Comparison of ENCODE assay signal across 26 cellular contexts in genomic region chr6:129696843-129697242, GRCh38. TPM values are rescaled to one million over a fixed set of nuclear protein-coding genes. Genes with fewer than 3 reads are reported as not detected.
DNase-seq lines count a peak whose midpoint lies in the region; ATAC-seq, FAIRE-seq and TF ChIP-seq lines count a peak whose summit lies in the region.
"Had no signal": no experiment of that assay in that cellular context is flagged by ENCODE, and none has a peak within 500 bp of the region (broad histone marks: within the 10 kb centered on the region; RNA-seq: fewer than 3 reads in every experiment).

No MANE protein-coding gene starts in this region.

- BruUV-seq in IMR-90 (replicated peaks; lab: Mats Ljungman, UMichigan) (no TSS peak), K562 (replicated peaks; lab: Mats Ljungman, UMichigan) (no TSS peak)

- TF ChIP-seq RAD21 in IMR-90 (IDR thresholded peaks at IDR 0.05; ENCODE audit: low read length) (no peak), K562 (CRISPR knock-in tag; conservative IDR thresholded peaks at IDR 0.05 in 1 of 2, IDR thresholded peaks at IDR 0.05 in 1 of 2) (no peak)

- peak overlapping the region; percentile 77 for H3K27ac Mint-ChIP-seq in T-helper 2 cell treated with Interferon-gamma antibody and Interleukin-4, amounts not matched to agents 5 μg/mL and 100 μg/mL, for 36 hours
- H3K27ac Mint-ChIP-seq: activated B cell treated with CpG ODN at 0.5 μM for 24 hours; CD4-positive, alpha-beta T cell; stimulated activated naive B cell treated with anti-CD40 and anti-IgM and Interleukin-4, amounts not matched to agents 10 μg/mL and 1 μg/mL and 100 μg/mL, for 72 hours had no signal

- peak overlapping the region; percentile 17 for H2AK5ac ChIP-seq in IMR-90 (ENCODE audit: low read depth, low read length)

- peaks cover 12% of the 10 kb centered on the region for H3K4me1 ChIP-seq in IMR-90 (ENCODE audit: control insufficient read depth, insufficient read depth, low read length)
- peaks cover 5 to 61% of the 10 kb centered on the region in 2 experiments for H3K4me1 ChIP-seq in K562 (replicated peaks in 1 of 2; ENCODE audit: control insufficient read depth in 2 of 2, insufficient read depth in 2 of 2, low read length in 2 of 2)
- peaks cover 66 to 75% of the 10 kb centered on the region in 2 donors for H3K4me1 ChIP-seq in gastrocnemius medialis
- H3K4me1 ChIP-seq: sigmoid colon had no signal

- H3K79me1 ChIP-seq in IMR-90 (ENCODE audit: low read depth in 1 of 2, low read length in 2 of 2), result peaks cover 35 to 55% of the 10 kb centered on the region in 2 experiments; a peak in 3 of 4 replicates

- intact Hi-C loops in IMR-90 (cut with micrococcal nuclease) (no loop called here), K562 (cut with micrococcal nuclease) (no loop called here), gastrocnemius medialis (cut with DNase I; ENCODE audit: low total_unique reads) (no loop called here)

- no peak overlapping the region for H3K4me3 Mint-ChIP-seq in T-helper 2 cell treated with Interferon-gamma antibody and Interleukin-4, amounts not matched to agents 5 μg/mL and 100 μg/mL, for 36 hours
- H3K4me3 Mint-ChIP-seq: activated B cell treated with CpG ODN at 0.5 μM for 24 hours; CD4-positive, alpha-beta T cell; effector memory CD8-positive, alpha-beta T cell; stimulated activated naive B cell treated with anti-CD40 and anti-IgM and Interleukin-4, amounts not matched to agents 10 μg/mL and 1 μg/mL and 100 μg/mL, for 72 hours had no signal

- H3K9ac ChIP-seq in IMR-90 (ENCODE audit: low read depth, low read length), result no peak overlapping the region
- H3K9ac ChIP-seq in K562 (ENCODE audit: insufficient read depth in 1 of 2, low read depth in 2 of 2, low read length in 2 of 2), result peak overlapping the region; percentile 16 to 18; a peak in 1 of 4 replicates
- H3K9ac ChIP-seq: KMS-11 had no signal

- no peaks in the 10 kb centered on the region for H3K9me3 ChIP-seq in IMR-90 (ENCODE audit: control insufficient read depth, insufficient read depth, low read length)
- H3K9me3 ChIP-seq in K562 (replicated peaks; ENCODE audit: control insufficient read depth, insufficient read depth, low read depth, low read length), result no peaks in the 10 kb centered on the region
- H3K9me3 ChIP-seq in gastrocnemius medialis, result no peaks in the 10 kb centered on the region
- H3K9me3 ChIP-seq: sigmoid colon had no signal

- H3K9me3 Mint-ChIP-seq in T-helper 2 cell treated with Interferon-gamma antibody and Interleukin-4, amounts not matched to agents 5 μg/mL and 100 μg/mL, for 36 hours, result no peaks in the 10 kb centered on the region
- H3K9me3 Mint-ChIP-seq: activated B cell treated with CpG ODN at 0.5 μM for 24 hours; activated naive CD4-positive, alpha-beta T cell treated with anti-CD3 and anti-CD28 coated beads, Interleukin-2, amount 10 ng/mL, durations not matched to agents 7 days and 5 days; CD4-positive, alpha-beta T cell; effector memory CD8-positive, alpha-beta T cell; stimulated activated naive B cell treated with anti-CD40 and anti-IgM and Interleukin-4, amounts not matched to agents 10 μg/mL and 1 μg/mL and 100 μg/mL, for 72 hours had no signal

- 0 out of 4 replicates have a peak overlapping the region, but pooled peaks of 1 of the 2 experiments have one; percentile 20 for H4K8ac ChIP-seq in IMR-90 (ENCODE audit: low read depth in 2 of 2, low read length in 2 of 2)

- H4K91ac ChIP-seq in IMR-90 (ENCODE audit: insufficient read depth, low read depth, low read length), result no peak overlapping the region

- TF ChIP-seq POLR2A in IMR-90 (IDR thresholded peaks at IDR 0.05; ENCODE audit: low read depth, low read length), result no peak
- TF ChIP-seq POLR2A in K562 (conservative IDR thresholded peaks at IDR 0.05), result no peak
- TF ChIP-seq POLR2A in gastrocnemius medialis (IDR thresholded peaks at IDR 0.05), result no peak

- no peak for DNase-seq in T-helper 2 cell treated with Interferon-gamma antibody and Interleukin-4, amounts not matched to agents 5 μg/mL and 100 μg/mL, for 36 hours (ENCODE audit: low spot score)
- DNase-seq in T-helper 2 cell (no peak), IMR-90 (no peak), K562 (ENCODE audit: extremely low read depth in 1 of 4, low spot score in 3 of 4) (peak in 2 of 4 experiments; percentile 17 to 27), gastrocnemius medialis (no peak), epidermal melanocyte (ENCODE audit: insufficient read length, low spot score) (no peak), NCI-H187 treated with DMSO at 0.1 percent for 48 hours (lab: John Stamatoyannopoulos, UW) (no peak)
- DNase-seq: activated B cell treated with CpG ODN at 0.5 μM for 24 hours; activated CD8-positive, alpha-beta memory T cell treated with anti-CD3 and anti-CD28 coated beads, Interleukin-2, amount 50 U/mL, for 4 hours; activated naive CD4-positive, alpha-beta T cell treated with anti-CD3 and anti-CD28 coated beads, Interleukin-2, amount 10 ng/mL, durations not matched to agents 7 days and 5 days; CD4-positive, alpha-beta T cell; DMS 273 treated with DMSO at 0.1 percent for 48 hours; effector memory CD8-positive, alpha-beta T cell; H7; hippocampal formation; mesenchymal stem cell; NCI-H1694; NCI-H524; SHP77; sigmoid colon; stimulated activated naive B cell treated with anti-CD40 and anti-IgM and Interleukin-4, amounts not matched to agents 10 μg/mL and 1 μg/mL and 100 μg/mL, for 72 hours had no signal

- no peak for TF ChIP-seq CTCF in IMR-90 (conservative IDR thresholded peaks at IDR 0.05; ENCODE audit: low read depth, low read length)
- no peak for TF ChIP-seq CTCF in K562 (IDR thresholded peaks at IDR 0.05 in 2 of 3, conservative IDR thresholded peaks at IDR 0.05 in 1 of 3; ENCODE audit: insufficient read depth in 2 of 3, low read depth in 1 of 3, low read length in 3 of 3)
- TF ChIP-seq CTCF in gastrocnemius medialis (IDR thresholded peaks at IDR 0.05 in 4 of 5, conservative IDR thresholded peaks at IDR 0.05 in 1 of 5), result no peak

- H2BK120ac ChIP-seq in IMR-90 (ENCODE audit: low read depth, low read length), result no peak overlapping the region

- H4K20me1 ChIP-seq in IMR-90 (ENCODE audit: insufficient read depth, low read length) (no peaks in the 10 kb centered on the region), K562 (replicated peaks; ENCODE audit: control insufficient read depth, insufficient read depth, low read length) (no peaks in the 10 kb centered on the region)

- H3K27me3 ChIP-seq in IMR-90 (ENCODE audit: control insufficient read depth, insufficient read depth, low read length) (no peaks in the 10 kb centered on the region), K562 (ENCODE audit: control insufficient read depth in 2 of 2, insufficient read depth in 2 of 2, low read length in 2 of 2) (no peaks in the 10 kb centered on the region), gastrocnemius medialis (no peaks in the 10 kb centered on the region)
- H3K27me3 ChIP-seq: sigmoid colon had no signal

- H3K27ac ChIP-seq in IMR-90 (ENCODE audit: insufficient read depth, low read length) (no peak overlapping the region), K562 (ENCODE audit: extremely low read depth, low read depth, low read length) (peak overlapping the region; percentile 51), gastrocnemius medialis (peak overlapping the region; percentile 75 to 88 (median 78))
- H3K27ac ChIP-seq: coronary artery, KMS-11, PC-9, sigmoid colon had no signal

- no peak overlapping the region for H3K4ac ChIP-seq in IMR-90 (ENCODE audit: low read depth, low read length)

- ATAC-seq in IMR-90 (ENCODE audit: low read depth), result no peak
- peak; percentile 26 for ATAC-seq in K562
- peak; percentile 27 to 59 for ATAC-seq in gastrocnemius medialis
- ATAC-seq in GM18907 (IDR thresholded peaks at IDR 0.05; ENCODE audit: unreplicated experiment), result no peak
- ATAC-seq: effector memory CD8-positive, alpha-beta T cell; left lobe of liver; stimulated activated naive B cell treated with anti-CD40 and anti-IgM and Interleukin-4, amounts not matched to agents 10 μg/mL and 1 μg/mL and 100 μg/mL, for 72 hours had no signal

- H2BK20ac ChIP-seq in IMR-90 (ENCODE audit: low read depth, low read length), result no peak overlapping the region

- H3K36me3 ChIP-seq in IMR-90 (ENCODE audit: control insufficient read depth, insufficient read depth, low read length) (no peaks in the 10 kb centered on the region), K562 (ENCODE audit: control insufficient read depth, insufficient read depth, low read length) (peaks cover 2% of the 10 kb centered on the region; the same call in 1 of the 3 replicates), gastrocnemius medialis (no peaks in the 10 kb centered on the region)
- H3K36me3 ChIP-seq: sigmoid colon had no signal

- POLR2A ChIA-PET in IMR-90 (lab: Charles Lee; ENCODE audit: unreplicated experiment) (no interaction called here), K562 (lab: Yijun Ruan, JAX) (interaction anchor here (0.7 to 4.1 kb wide), 4 partner anchors 12 to 19 kb away, joined by 3 to 36 read pairs (median 6); partner anchors contain the start of gene ARHGAP18)

- no peaks in the 10 kb centered on the region for H3K27me3 Mint-ChIP-seq in T-helper 2 cell treated with Interferon-gamma antibody and Interleukin-4, amounts not matched to agents 5 μg/mL and 100 μg/mL, for 36 hours (ENCODE audit: low read depth)
- H3K27me3 Mint-ChIP-seq: activated B cell treated with CpG ODN at 0.5 μM for 24 hours; activated naive CD4-positive, alpha-beta T cell treated with anti-CD3 and anti-CD28 coated beads, Interleukin-2, amount 10 ng/mL, durations not matched to agents 7 days and 5 days; CD4-positive, alpha-beta T cell; effector memory CD8-positive, alpha-beta T cell; stimulated activated naive B cell treated with anti-CD40 and anti-IgM and Interleukin-4, amounts not matched to agents 10 μg/mL and 1 μg/mL and 100 μg/mL, for 72 hours had no signal

- no peak overlapping the region for H2BK15ac ChIP-seq in IMR-90 (ENCODE audit: low read depth, low read length)

- H2AK9ac ChIP-seq in IMR-90 (replicated peaks; ENCODE audit: low read depth, low read length, poor library complexity), result no peak overlapping the region

- in situ Hi-C loops in IMR-90 (cut with MboI; ENCODE audit: low sequenced_read_pairs), result no loop called here
- in situ Hi-C loops in K562 (cut with MboI), result no loop called here
- in situ Hi-C loops in gastrocnemius medialis (cut with MboI; ENCODE audit: low sequenced_read_pairs in 4 of 4), result no loop called here

- H3K18ac ChIP-seq in IMR-90 (ENCODE audit: low read depth, low read length), result no peak overlapping the region

- no peak overlapping the region for H2AFZ ChIP-seq in IMR-90 (replicated peaks; ENCODE audit: low read length, poor library complexity)
- H2AFZ ChIP-seq in K562 (ENCODE audit: low read depth, low read length), result peak overlapping the region; percentile 66
- H2AFZ ChIP-seq: PC-9 had no signal

- H3K4me2 ChIP-seq in IMR-90 (ENCODE audit: low read depth, low read length) (no peak overlapping the region), K562 (ENCODE audit: insufficient read depth, low read length) (peak overlapping the region; percentile 68)
- H3K4me2 ChIP-seq: KMS-11, PC-9 had no signal

- H3K14ac ChIP-seq in IMR-90 (replicated peaks; ENCODE audit: low read depth, low read length), result 0 out of 2 replicates have a peak overlapping the region, but pooled peaks have one; percentile 34

- peaks cover 97% of the 10 kb centered on the region for H3K79me2 ChIP-seq in K562 (ENCODE audit: control insufficient read depth, insufficient read depth, low read length)

- H3K23ac ChIP-seq in IMR-90 (ENCODE audit: low read depth, low read length), result peak overlapping the region; percentile 56; the same call in 1 of the 2 replicates

- TF ChIP-seq EP300 in K562 (IDR thresholded peaks at IDR 0.05; ENCODE audit: low read length), result no peak

- H2BK5ac ChIP-seq in IMR-90 (ENCODE audit: low read depth, low read length, poor library complexity, severe bottlenecking), result no peak overlapping the region

- WGBS in IMR-90 (ENCODE audit: extremely low coverage in 2 of 2, insufficient read length in 1 of 2), 2 experiments, result no CpG with 5 or more reads among the region's 3 CpGs
- 31% methylated on average over 3 of the region's 3 CpGs for WGBS in K562 (ENCODE audit: insufficient coverage, low coverage, missing lambda C conversion rate)

- CTCF ChIA-PET in IMR-90 (lab: Yijun Ruan, JAX), result no interaction called here
- CTCF ChIA-PET in K562 (lab: Yijun Ruan, JAX; ENCODE audit: low intra/inter-chr PET ratio), result no interaction called here

- FAIRE-seq in K562 (lab: Jason Lieb, UNC), result no peak

- no peak overlapping the region for H3K56ac ChIP-seq in IMR-90 (ENCODE audit: extremely low read depth, insufficient read depth, low read length)

- peaks cover 64% of the 10 kb centered on the region for H3K4me1 Mint-ChIP-seq in T-helper 2 cell treated with Interferon-gamma antibody and Interleukin-4, amounts not matched to agents 5 μg/mL and 100 μg/mL, for 36 hours (ENCODE audit: low read depth)

- peaks cover 12% of the 10 kb centered on the region for H3K36me3 Mint-ChIP-seq in T-helper 2 cell treated with Interferon-gamma antibody and Interleukin-4, amounts not matched to agents 5 μg/mL and 100 μg/mL, for 36 hours (ENCODE audit: low read depth)
- H3K36me3 Mint-ChIP-seq: stimulated activated naive B cell treated with anti-CD40 and anti-IgM and Interleukin-4, amounts not matched to agents 10 μg/mL and 1 μg/mL and 100 μg/mL, for 72 hours had no signal

- no peak overlapping the region for H4K5ac ChIP-seq in IMR-90 (ENCODE audit: low read depth, low read length)

- dilution Hi-C loops in IMR-90 (cut with HindIII; ENCODE audit: low sequenced_read_pairs, unreplicated experiment), result no loop called here

- H3K4me3 ChIP-seq in IMR-90 (ENCODE audit: insufficient read depth, low read depth, low read length) (no peak overlapping the region), K562 (no peak overlapping the region), gastrocnemius medialis (no peak overlapping the region)
- H3K4me3 ChIP-seq: coronary artery, PC-9, sigmoid colon had no signal

- H3K9me1 ChIP-seq in IMR-90 (ENCODE audit: insufficient read depth, low read length) (0 out of 2 replicates have a peak, but pooled peaks cover 2% of the 10 kb centered on the region), K562 (ENCODE audit: control insufficient read depth, insufficient read depth, low read length) (no peaks in the 10 kb centered on the region)

RNA-seq across cellular contexts. Expression of gene ARHGAP18, which starts 13.1 kb away (rescaled TPM):
- total RNA-seq in IMR-90 (2012; rRNA removed) (17.0 and 25.0 TPM in 2 replicates), K562 (2014; rRNA removed) (15.5 and 16.2 TPM in 2 replicates), K562 (2014; rRNA removed; fragmentation: Illumina TruSeq; extraction: Trizol) (29.7 and 33.9 TPM in 2 replicates), K562 (2015; rRNA removed; fragmentation: Illumina TruSeq; extraction: Trizol) (21.6 and 24.3 TPM in 2 replicates), K562 (2021) (18.4 and 21.1 TPM in 2 replicates), gastrocnemius medialis (1 to 10 TPM; 5.2 to 9.2 (median 6.5) TPM)
- polyA plus RNA-seq in IMR-90 (2012; rRNA removed) (5.0 and 6.2 TPM in 2 replicates), K562 (2011; rRNA removed) (25.6 and 25.8 TPM in 2 replicates), K562 (2014; fragmentation: Illumina TruSeq; extraction: Trizol) (20.2 and 22.0 TPM in 2 replicates), K562 (2014; fragmentation: Nextera tagmentation; extraction: Ambion mirVana) (10 to 100 TPM; 17.8 to 19.0 TPM), K562 (2014; rRNA removed) (11.8 and 13.3 TPM in 2 replicates)
- polyA plus RNA-seq in IMR-90 (2012; cell fraction: cytosol; rRNA removed), result 1.0 and 1.2 TPM in 2 replicates
- polyA plus RNA-seq in IMR-90 (2012; cell fraction: nucleus; rRNA removed; ENCODE audit: low replicate concordance), result 0.46 and 3.5 TPM in 2 replicates
- total RNA-seq in K562 (2011; cell fraction: chromatin; rRNA removed; ENCODE audit: low replicate concordance), result 15.1 and 38.1 TPM in 2 replicates
- total RNA-seq in K562 (2011; cell fraction: nucleolus; rRNA removed), result 9.8 and 11.2 TPM in 2 replicates
- 14.4 and 21.6 TPM in 2 replicates for total RNA-seq in K562 (2011; cell fraction: nucleoplasm; rRNA removed)
- polyA plus RNA-seq in K562 (2011; cell fraction: cytosol; rRNA removed), result 4.0 and 10.9 TPM in 2 replicates
- polyA plus RNA-seq in K562 (2011; cell fraction: nucleus; rRNA removed), result 7.1 and 10.8 TPM in 2 replicates
- 14.6 and 19.2 TPM in 2 replicates for polyA plus RNA-seq in K562 (2012)
- polyA minus RNA-seq in K562 (2011; rRNA and poly(A)+ RNA removed), result 38.4 and 50.9 TPM in 2 replicates
- 16.6 and 20.7 TPM in 2 replicates for polyA minus RNA-seq in K562 (2011; cell fraction: cytosol; rRNA and poly(A)+ RNA removed)
- 13.2 and 34.0 TPM in 2 replicates for polyA minus RNA-seq in K562 (2011; cell fraction: nucleus; rRNA and poly(A)+ RNA removed)

Comparison
In these comparisons a context has a peak if more than half of its experiments do, and no peak if none do; other contexts are left out.
1. ATAC-seq: peak in K562 (single experiment) and gastrocnemius medialis (2 of 2); none in IMR-90 (single experiment) and GM18907 (single experiment).